Comparison of ENCODE assay signal across 27 cellular contexts in genomic region chr18:919078-919477, GRCh38. TPM values are rescaled to one million over a fixed set of nuclear protein-coding genes. Genes with fewer than 3 reads are reported as not detected.
"Had no signal": no experiment of that assay in that cellular context is flagged by ENCODE, and none has a peak within 500 bp of the region (broad histone marks: within the 10 kb centered on the region; RNA-seq: fewer than 3 reads in every experiment).

No MANE protein-coding gene starts in this region.

- H3K4me3 ChIP-seq: PC-9, Peyer's patch, SJCRH30 had no signal

- H2AFZ ChIP-seq: PC-9 had no signal

- DNase-seq: IMR-90, Kasumi-1, MV-4-11, NCI-H1048, NCI-H1105, NCI-H1417, NCI-H1436 treated with DMSO at 0.1 percent for 48 hours, NCI-H1694, NCI-H187 treated with DMSO at 0.1 percent for 48 hours, NCI-H2029 treated with DMSO at 0.1 percent for 48 hours, NCI-H2171 treated with DMSO at 0.1 percent for 48 hours, NCI-H345, NCI-H446 treated with DMSO at 0.1 percent for 48 hours, NCI-H510A treated with DMSO at 0.1 percent for 48 hours, NCI-H526, NCI-H82, PC-9, Peyer's patch, SHP77 treated with DMSO at 0.1 percent for 48 hours, SJCRH30 had no signal

- ATAC-seq: Right ventricle myocardium inferior, SK-N-SH treated with all-trans-retinoic acid at 6 μM for 48 hours had no signal

- H3K9ac ChIP-seq: KMS-11 had no signal

- H3K4me1 ChIP-seq: Peyer's patch, SJCRH30 had no signal

- H3K9me3 ChIP-seq: Peyer's patch, SJCRH30 had no signal

- H3K27ac ChIP-seq: KMS-11, PC-9, Peyer's patch, SJCRH30 had no signal

- H3K36me3 ChIP-seq: Peyer's patch, SJCRH30 had no signal

- H3K4me2 ChIP-seq: KMS-11, PC-9 had no signal

- H3K27me3 ChIP-seq: Peyer's patch, SJCRH30 had no signal

RNA-seq across cellular contexts. Expression of gene ADCYAP1, which starts 14.4 kb away (rescaled TPM):
- total RNA-seq: HT-29, IMR-90, MCF 10A, OCI-LY7, PC-9, Peyer's patch, Right ventricle myocardium inferior, RPMI7951 had no signal
- polyA plus RNA-seq: IMR-90 had no signal
